ENCODE assay signal across 8 cellular contexts in the genomic region with DNA sequence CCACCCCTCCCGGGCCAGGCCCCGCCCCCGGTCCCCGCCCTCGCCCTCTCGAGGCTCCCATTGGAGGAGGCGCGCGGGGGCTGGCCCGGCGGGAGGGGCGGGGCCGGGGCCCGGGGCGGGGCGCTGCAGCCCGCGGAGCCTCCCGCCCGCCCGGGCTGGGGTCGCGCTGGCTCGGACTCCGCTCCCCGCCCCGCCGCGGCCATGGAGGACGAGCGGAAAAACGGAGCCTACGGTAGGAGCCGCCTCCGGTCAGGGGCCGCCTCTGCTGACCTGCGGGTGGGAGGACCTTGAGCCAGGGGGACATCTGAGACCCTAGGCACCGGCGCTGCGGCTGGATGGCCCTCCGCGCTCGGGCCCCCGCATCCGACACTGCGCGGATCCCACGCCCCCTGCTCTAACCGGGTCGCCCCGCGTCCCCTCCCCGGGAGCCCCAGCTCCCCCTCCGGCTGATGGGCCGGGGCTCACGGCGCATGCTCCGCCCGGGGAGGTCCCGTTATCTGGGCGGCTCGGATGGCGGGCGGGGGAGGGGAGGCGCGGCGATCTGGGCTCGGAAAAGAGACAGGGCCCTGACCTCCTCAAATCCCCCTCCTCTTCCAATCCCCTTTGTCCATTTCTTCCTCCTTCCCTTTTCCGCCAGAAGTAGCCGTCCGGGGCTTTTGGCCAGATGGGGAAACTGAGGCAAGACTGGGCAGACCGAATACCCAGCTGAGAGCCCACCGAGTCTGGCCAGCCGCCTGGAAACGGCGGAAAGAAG. TPM values are rescaled to one million over a fixed set of nuclear protein-coding genes. Genes with fewer than 3 reads are reported as not detected.
DNase-seq lines count a peak whose midpoint lies in the region; ATAC-seq and TF ChIP-seq lines count a peak whose summit lies in the region.

No MANE protein-coding gene starts in this region.

- no peaks in the 10 kb centered on the region for H3K4me1 ChIP-seq in Caco-2
- peaks cover 2% of the 10 kb centered on the region for H3K4me1 ChIP-seq in ovary (ENCODE audit: insufficient read depth)
- H3K4me1 ChIP-seq in thymus (ENCODE audit: control insufficient read depth, insufficient read depth, low read length) = peaks cover 10% of the 10 kb centered on the region

- H3K27me3 Mint-ChIP-seq in Caco-2 (ENCODE audit: insufficient read depth, unreplicated experiment) = peaks cover 3% of the 10 kb centered on the region
- no peaks in the 10 kb centered on the region for H3K27me3 Mint-ChIP-seq in activated naive CD8-positive, alpha-beta T cell

- H3K9me3 ChIP-seq in Caco-2 (no peaks in the 10 kb centered on the region), ovary (no peaks in the 10 kb centered on the region), thymus (ENCODE audit: control insufficient read depth) (no peaks in the 10 kb centered on the region)

- H3K4me3 Mint-ChIP-seq in Caco-2 (ENCODE audit: unreplicated experiment) = peak overlapping the region; percentile 67
- peak overlapping the region; percentile 97 for H3K4me3 Mint-ChIP-seq in activated naive CD8-positive, alpha-beta T cell

- CTCF ChIA-PET in Caco-2 (lab: Charles Lee) = interaction anchor here (0.6 to 1.6 kb wide), 3 partner anchors 21 to 96 kb away, joined by 3 to 14 read pairs (median 3); no protein-coding TSS in a partner anchor

- peak; percentile 33 for TF ChIP-seq POLR2A in ovary (IDR thresholded peaks at IDR 0.05)

- ATAC-seq in GM21381 (IDR thresholded peaks at IDR 0.05; ENCODE audit: unreplicated experiment) = peak; percentile 60
- ATAC-seq in Right ventricle myocardium superior (ENCODE audit: poor library complexity) = peak; percentile 99

- H3K4me3 ChIP-seq in Caco-2 (ENCODE audit: low read depth, low read length) = peak overlapping the region; percentile 72
- H3K4me3 ChIP-seq in ovary = peak overlapping the region; percentile 74
- peak overlapping the region; percentile 99 for H3K4me3 ChIP-seq in thymus (ENCODE audit: low read length)

- no peaks in the 10 kb centered on the region for H3K9me3 Mint-ChIP-seq in Caco-2 (ENCODE audit: unreplicated experiment)
- H3K9me3 Mint-ChIP-seq in activated naive CD8-positive, alpha-beta T cell (ENCODE audit: low read depth) = no peaks in the 10 kb centered on the region

- H3K27ac ChIP-seq in ovary (peak overlapping the region; percentile 62 to 68), thymus (ENCODE audit: low read depth) (peak overlapping the region; percentile 98)

- intact Hi-C loops in Caco-2 (cut with micrococcal nuclease; ENCODE audit: unreplicated experiment) = no loop called here
- intact Hi-C loops in Right ventricle myocardium superior (cut with DNase I) = no loop called here
- intact Hi-C loops in ovary (cut with DNase I) = no loop called here

- WGBS in ovary, 3 donors = 0% methylated on average over 28 to 76 of the region's 76 CpGs
- WGBS in thymus = under 1% methylated on average over 76 of the region's 76 CpGs

- TF ChIP-seq CTCF in Caco-2 (IDR thresholded peaks at IDR 0.05; ENCODE audit: insufficient read depth in 1 of 2, low read depth in 1 of 2, low read length in 1 of 2, severe bottlenecking in 1 of 2, unreplicated experiment in 1 of 2) (no peak), ovary (IDR thresholded peaks at IDR 0.05) (no peak)

- DNase-seq in Caco-2 = peak; percentile 71 to 82
- DNase-seq in Kasumi-1 (lab: John Stamatoyannopoulos, UW) = peak; percentile 57 to 69
- DNase-seq in SKM-1 (lab: John Stamatoyannopoulos, UW; ENCODE audit: unreplicated experiment) = peak; percentile 40
- DNase-seq in Right ventricle myocardium superior = peak; percentile 92
- peak; percentile 77 to 89 (median 85) for DNase-seq in ovary

- H3K27me3 ChIP-seq in Caco-2 (replicated peaks; ENCODE audit: control insufficient read depth, insufficient read depth, low read length) (no peaks in the 10 kb centered on the region), ovary (no peaks in the 10 kb centered on the region), thymus (ENCODE audit: control insufficient read depth, insufficient read depth) (no peaks in the 10 kb centered on the region)

- H3K36me3 Mint-ChIP-seq in Caco-2 (ENCODE audit: insufficient read depth, unreplicated experiment) = no peaks in the 10 kb centered on the region
- no peaks in the 10 kb centered on the region for H3K36me3 Mint-ChIP-seq in activated naive CD8-positive, alpha-beta T cell

- H3K36me3 ChIP-seq in Caco-2 (ENCODE audit: control insufficient read depth, insufficient read depth, low read length) = no peaks in the 10 kb centered on the region
- no peaks in the 10 kb centered on the region for H3K36me3 ChIP-seq in ovary
- no peaks in the 10 kb centered on the region for H3K36me3 ChIP-seq in thymus (ENCODE audit: control insufficient read depth, insufficient read depth)

- H3K4me1 Mint-ChIP-seq in Caco-2 (ENCODE audit: low read depth, unreplicated experiment) = peaks cover 11% of the 10 kb centered on the region
- H3K4me1 Mint-ChIP-seq in activated naive CD8-positive, alpha-beta T cell (ENCODE audit: low read depth) = peaks cover 26% of the 10 kb centered on the region

- BruUV-seq in Caco-2 (replicated peaks; lab: Mats Ljungman, UMichigan) = no TSS peak

- no peak overlapping the region for H3K27ac Mint-ChIP-seq in Caco-2 (ENCODE audit: unreplicated experiment)
- H3K27ac Mint-ChIP-seq in activated naive CD8-positive, alpha-beta T cell = peak overlapping the region; percentile 99

- no peak for TF ChIP-seq EP300 in ovary (IDR thresholded peaks at IDR 0.05)

- POLR2A ChIA-PET in Caco-2 (lab: Charles Lee) = interaction anchor here (0.6 kb wide), 1 partner anchor 662 kb away, joined by 8 read pairs; no protein-coding TSS in a partner anchor

RNA-seq across cellular contexts. Expression of gene AP1M2, which starts 15.4 kb away (rescaled TPM):
- total RNA-seq in Caco-2 (2022) = 191 and 196 TPM in 2 replicates
- not detected for total RNA-seq in Right ventricle myocardium superior
- 10 to 100 TPM in 1 of 7 donors, 1 to 10 TPM in 4, under 1 TPM in 1, not detected in 1; 0.86 to 45.5 (median 3.8) TPM for total RNA-seq in ovary
- polyA plus RNA-seq in ovary = under 1 TPM; 0.19 to 0.40 TPM
- polyA plus RNA-seq in thymus = 20.7 TPM

RNA-seq across cellular contexts. Expression of gene SLC44A2, which starts 22.8 kb away (rescaled TPM):
- 119 and 120 TPM in 2 replicates for total RNA-seq in Caco-2 (2022)
- 62.3 TPM for total RNA-seq in Right ventricle myocardium superior
- 100 to 1,000 TPM in 1 of 7 donors, 10 to 100 TPM in 6; 18.1 to 137 (median 52.3) TPM for total RNA-seq in ovary
- 10 to 100 TPM; 37.6 to 94.1 TPM for polyA plus RNA-seq in ovary
- polyA plus RNA-seq in thymus = 78.4 TPM

RNA-seq across cellular contexts. Expression of gene CDKN2D, which starts 33.7 kb away (rescaled TPM):
- total RNA-seq in Caco-2 (2022) (5.0 and 5.8 TPM in 2 replicates), Right ventricle myocardium superior (6.9 TPM), ovary (1 to 10 TPM; 4.4 to 7.4 (median 5.6) TPM)
- polyA plus RNA-seq in ovary (1 to 10 TPM; 2.8 to 7.6 TPM), thymus (42.3 TPM)

RNA-seq across cellular contexts. Expression of gene KRI1, which starts 36.7 kb away (rescaled TPM):
- total RNA-seq in Caco-2 (2022) (27.0 and 27.5 TPM in 2 replicates), Right ventricle myocardium superior (10.4 TPM), ovary (10 to 100 TPM; 12.3 to 28.9 (median 23.6) TPM)
- polyA plus RNA-seq in ovary (10 to 100 TPM; 20.1 to 24.2 TPM), thymus (77.5 TPM)

RNA-seq across cellular contexts. Expression of gene ILF3, which starts 51.6 kb away (rescaled TPM):
- total RNA-seq in Caco-2 (2022) (399 and 401 TPM in 2 replicates), Right ventricle myocardium superior (91.7 TPM), ovary (100 to 1,000 TPM in 6 of 7 donors, 10 to 100 TPM in 1; 90.0 to 295 (median 246) TPM)
- polyA plus RNA-seq in ovary (100 to 1,000 TPM; 120 to 149 TPM), thymus (185 TPM)

Comparison
In these comparisons a context has a peak if more than half of its experiments do, and no peak if none do; other contexts are left out.
1. Peak in every context shown above with its lines: DNase-seq, ATAC-seq, H3K4me3 ChIP-seq and H3K27ac ChIP-seq.
2. DNase-seq: peak in every context shown above with its lines; median percentile 92 in Right ventricle myocardium superior; 85 in ovary; 76 in Caco-2; 63 in Kasumi-1; 40 in SKM-1.